31 cellular contexts compared by ENCODE assay signal in the genomic region with DNA sequence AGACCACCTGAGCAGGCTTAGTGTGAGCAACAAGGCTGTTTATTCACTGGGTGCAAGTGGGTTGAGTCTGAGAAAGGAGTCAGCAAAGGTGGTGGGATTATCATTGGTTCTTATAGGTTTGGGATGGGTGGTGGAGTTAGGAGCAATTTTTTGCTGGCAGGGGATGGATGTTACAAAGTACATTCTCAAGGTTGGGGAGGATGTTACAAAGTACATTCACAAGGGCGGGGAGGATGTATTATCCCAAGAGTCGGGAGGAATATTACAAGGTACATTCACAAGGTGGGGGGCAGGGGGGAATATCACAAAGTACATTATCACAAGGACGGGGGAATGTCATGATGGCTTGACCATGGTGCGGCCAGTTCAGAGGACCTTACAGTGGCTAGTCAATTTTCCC. TPM values are rescaled to one million over a fixed set of nuclear protein-coding genes. Genes with fewer than 3 reads are reported as not detected.
DNase-seq lines count a peak whose midpoint lies in the region; ATAC-seq, FAIRE-seq and TF ChIP-seq lines count a peak whose summit lies in the region.
"Had no signal": no experiment of that assay in that cellular context is flagged by ENCODE, and none has a peak within 500 bp of the region (broad histone marks: within the 10 kb centered on the region; RNA-seq: fewer than 3 reads in every experiment).

No MANE protein-coding gene starts in this region.

- H3K36me3 ChIP-seq in HCT116 (ENCODE audit: control insufficient read depth in 1 of 2, insufficient read depth in 2 of 2, low read length in 2 of 2) (no peaks in the 10 kb centered on the region), K562 (ENCODE audit: control insufficient read depth, insufficient read depth, low read length) (no peaks in the 10 kb centered on the region), spleen (no peaks in the 10 kb centered on the region)
- H3K36me3 ChIP-seq: BE2C; BLaER1; BLaER1 treated with 17β-estradiol and CSF1 and Interleukin-3, amounts not matched to agents 10 nM and 100 nM had no signal

- POLR2A ChIA-PET in HCT116 (lab: Charles Lee) (interaction anchor here (1.2 kb wide), 1 partner anchor 19 kb away, joined by 3 read pairs; no protein-coding TSS in a partner anchor), K562 (lab: Yijun Ruan, JAX) (no interaction called here)

- no peaks in the 10 kb centered on the region for H3K9me2 ChIP-seq in HCT116 (ENCODE audit: insufficient read depth)

- FAIRE-seq in K562 (lab: Jason Lieb, UNC): no peak
- FAIRE-seq: A204.1, A549, D721Med had no signal

- H3K27ac ChIP-seq in HCT116 (ENCODE audit: low read depth, low read length) (no peak overlapping the region), K562 (ENCODE audit: extremely low read depth, low read depth, low read length) (no peak overlapping the region), spleen (no peak overlapping the region)
- H3K27ac ChIP-seq: 22Rv1; A549; BLaER1; BLaER1 treated with 17β-estradiol and CSF1 and Interleukin-3, amounts not matched to agents 10 nM and 100 nM; C4-2B had no signal

- no peaks in the 10 kb centered on the region for H3K9me3 ChIP-seq in HCT116 (ENCODE audit: control insufficient read depth in 1 of 2, insufficient read depth in 1 of 2, low read depth in 1 of 2, low read length in 2 of 2)
- no peaks in the 10 kb centered on the region; the same call in 1 of the 2 replicates for H3K9me3 ChIP-seq in K562 (replicated peaks; ENCODE audit: control insufficient read depth, insufficient read depth, low read depth, low read length)
- H3K9me3 ChIP-seq in spleen: no peaks in the 10 kb centered on the region
- H3K9me3 ChIP-seq: A549, BLaER1, Caco-2 had no signal

- in situ Hi-C loops in K562 (cut with MboI): no loop called here

- H3K4me3 ChIP-seq in HCT116 (replicated peaks in 1 of 2; ENCODE audit: low read depth in 1 of 2, low read length in 2 of 2): no peak overlapping the region
- H3K4me3 ChIP-seq in K562: no peak overlapping the region
- no peak overlapping the region for H3K4me3 ChIP-seq in spleen
- H3K4me3 ChIP-seq: A549; BLaER1; BLaER1 treated with 17β-estradiol and CSF1 and Interleukin-3, amounts not matched to agents 10 nM and 100 nM had no signal

- H3K9ac ChIP-seq in HCT116 (ENCODE audit: low read length): no peak overlapping the region
- no peak overlapping the region for H3K9ac ChIP-seq in K562 (ENCODE audit: insufficient read depth in 1 of 2, low read depth in 2 of 2, low read length in 2 of 2)
- H3K9ac ChIP-seq: BLaER1; BLaER1 treated with 17β-estradiol and CSF1 and Interleukin-3, amounts not matched to agents 10 nM and 100 nM had no signal

- no peak overlapping the region for H3K4me2 ChIP-seq in HCT116 (ENCODE audit: low read length)
- H3K4me2 ChIP-seq in K562 (ENCODE audit: insufficient read depth, low read length): no peak overlapping the region
- H3K4me2 ChIP-seq: A549; BLaER1; BLaER1 treated with 17β-estradiol and CSF1 and Interleukin-3, amounts not matched to agents 10 nM and 100 nM had no signal

- H3K27me3 ChIP-seq in HCT116 (ENCODE audit: insufficient read depth, low read length): no peaks in the 10 kb centered on the region
- H3K27me3 ChIP-seq in K562 (ENCODE audit: control insufficient read depth in 2 of 2, insufficient read depth in 2 of 2, low read length in 2 of 2): peaks cover 0 to 7% of the 10 kb centered on the region in 2 experiments; a peak in 2 of 5 replicates
- H3K27me3 ChIP-seq in spleen (replicated peaks in 1 of 7): peaks cover 0 to 12% (median 0%) of the 10 kb centered on the region in 7 donors
- H3K27me3 ChIP-seq: BLaER1; BLaER1 treated with 17β-estradiol and CSF1 and Interleukin-3, amounts not matched to agents 10 nM and 100 nM had no signal

- intact Hi-C loops in HCT116 (cut with micrococcal nuclease) (no loop called here), K562 (cut with micrococcal nuclease) (no loop called here), spleen (cut with DNase I; ENCODE audit: low total_unique reads) (no loop called here)

- CTCF ChIA-PET in HCT116 (lab: Charles Lee) (no interaction called here), K562 (lab: Yijun Ruan, JAX; ENCODE audit: low intra/inter-chr PET ratio) (no interaction called here)

- no peak for TF ChIP-seq CTCF in HCT116 (IDR thresholded peaks at IDR 0.05 in 2 of 3, conservative IDR thresholded peaks at IDR 0.05 in 1 of 3; ENCODE audit: borderline replicate concordance in 1 of 3, insufficient read depth in 1 of 3, low read depth in 2 of 3, low read length in 2 of 3)
- no peak for TF ChIP-seq CTCF in K562 (IDR thresholded peaks at IDR 0.05 in 2 of 3, conservative IDR thresholded peaks at IDR 0.05 in 1 of 3; ENCODE audit: insufficient read depth in 2 of 3, low read depth in 1 of 3, low read length in 3 of 3)
- TF ChIP-seq CTCF in spleen (IDR thresholded peaks at IDR 0.05 in 8 of 11, conservative IDR thresholded peaks at IDR 0.05 in 3 of 11): no peak

- RAD21 ChIA-PET in HCT116 (lab: Charles Lee; ENCODE audit: low non-redundant PET in 1 of 2, low total read pairs in 2 of 2, uncharacterized antibody in 2 of 2, unreplicated experiment in 2 of 2): no interaction called here

- TF ChIP-seq POLR2A in HCT116 (IDR thresholded peaks at IDR 0.05; ENCODE audit: borderline replicate concordance, extremely low read depth, insufficient read depth, insufficient read length) (no peak), K562 (conservative IDR thresholded peaks at IDR 0.05) (no peak), spleen (IDR thresholded peaks at IDR 0.05) (no peak)

- H3K79me2 ChIP-seq in HCT116 (ENCODE audit: insufficient read depth, low read length) (no peaks in the 10 kb centered on the region), K562 (ENCODE audit: control insufficient read depth, insufficient read depth, low read length) (no peaks in the 10 kb centered on the region)

- DNase-seq in HCT116 (ENCODE audit: low read depth, low spot score) (no peak), K562 (ENCODE audit: extremely low read depth in 1 of 4, low spot score in 3 of 4) (no peak), spleen (no peak)
- DNase-seq: 8988T; ACHN; AML-193; BE2C; C1 segment of cervical spinal cord; Caco-2; Calu3; CD4-positive, alpha-beta memory T cell; CD4-positive, alpha-beta T cell; CD4-positive, CD25-positive, alpha-beta regulatory T cell; CD8-positive, alpha-beta memory T cell; CD8-positive, alpha-beta T cell; COR-L47; DMS 273 treated with DMSO at 0.1 percent for 48 hours; DMS153; DMS53; DMS79; DMS79 treated with DMSO at 0.1 percent for 48 hours; DND-41; EL had no signal

- no peaks in the 10 kb centered on the region for H3K9me1 ChIP-seq in K562 (ENCODE audit: control insufficient read depth, insufficient read depth, low read length)

- H4K20me1 ChIP-seq in HCT116 (ENCODE audit: insufficient read depth): no peaks in the 10 kb centered on the region
- no peaks in the 10 kb centered on the region for H4K20me1 ChIP-seq in K562 (replicated peaks; ENCODE audit: control insufficient read depth, insufficient read depth, low read length)
- H4K20me1 ChIP-seq: BLaER1; BLaER1 treated with 17β-estradiol and CSF1 and Interleukin-3, amounts not matched to agents 10 nM and 100 nM had no signal

- no peak for TF ChIP-seq EP300 in K562 (IDR thresholded peaks at IDR 0.05; ENCODE audit: low read length)

- ATAC-seq in HCT116 (no peak), K562 (no peak), HG03095 (IDR thresholded peaks at IDR 0.05; ENCODE audit: unreplicated experiment) (no peak)
- ATAC-seq: A549; CD8-positive, alpha-beta T cell had no signal

- H2AFZ ChIP-seq in HCT116 (ENCODE audit: low read depth, low read length, poor library complexity, severe bottlenecking): no peak overlapping the region
- H2AFZ ChIP-seq in K562 (ENCODE audit: low read depth, low read length): no peak overlapping the region

- 0% methylated on average over 4 of the region's 4 CpGs for WGBS in K562 (ENCODE audit: insufficient coverage, low coverage, missing lambda C conversion rate)
- WGBS in spleen, 5 donors: 85 to 98% (median 90%) methylated on average over 4 of the region's 4 CpGs

- H3K4me1 ChIP-seq in HCT116 (ENCODE audit: control insufficient read depth in 1 of 2, insufficient read depth in 2 of 2, low read length in 2 of 2) (peaks cover 0 to 10% of the 10 kb centered on the region in 2 experiments; a peak in 3 of 4 replicates), K562 (replicated peaks in 1 of 2; ENCODE audit: control insufficient read depth in 2 of 2, insufficient read depth in 2 of 2, low read length in 2 of 2) (peaks cover 0 to 6% of the 10 kb centered on the region in 2 experiments; a peak in 2 of 5 replicates), spleen (peaks cover 0 to 10% (median 1%) of the 10 kb centered on the region in 6 donors)
- H3K4me1 ChIP-seq: A549, BE2C, BLaER1, Caco-2 had no signal

- no TSS peak for BruUV-seq in HCT116 (replicated peaks; lab: Mats Ljungman, UMichigan)
- BruUV-seq in K562 (replicated peaks; lab: Mats Ljungman, UMichigan): no TSS peak

- no peak for TF ChIP-seq RAD21 in HCT116 (IDR thresholded peaks at IDR 0.05; ENCODE audit: low read depth)
- no peak for TF ChIP-seq RAD21 in K562 (CRISPR knock-in tag; conservative IDR thresholded peaks at IDR 0.05 in 1 of 2, IDR thresholded peaks at IDR 0.05 in 1 of 2)

TF ChIP-seq in HCT116, 20 proteins besides CTCF, POLR2A, EP300 and RAD21 (continues in another document):
- TF ChIP-seq CBX3 (IDR thresholded peaks at IDR 0.05; ENCODE audit: low read depth): peak; percentile 40; the same call in 1 of the 2 replicates

TF ChIP-seq in K562, 482 proteins besides CTCF, POLR2A, EP300 and RAD21 (continues in another document):
- TF ChIP-seq SETDB1 (IDR thresholded peaks at IDR 0.05; ENCODE audit: low read length): no peak

RNA-seq across cellular contexts. Expression of a gene that starts 32.9 kb away (rescaled TPM):
- total RNA-seq in HCT116 (2021; ENCODE audit: unreplicated experiment) (11.1 TPM), K562 (2014; rRNA removed) (1.8 and 2.1 TPM in 2 replicates), K562 (2014; rRNA removed; fragmentation: Illumina TruSeq; extraction: Trizol) (4.1 and 4.7 TPM in 2 replicates), K562 (2015; rRNA removed; fragmentation: Illumina TruSeq; extraction: Trizol) (4.0 and 4.1 TPM in 2 replicates), K562 (2021) (4.3 and 4.6 TPM in 2 replicates), spleen (10 to 100 TPM; 25.0 to 32.3 (median 28.5) TPM)
- 4.7 and 5.4 TPM in 2 replicates for polyA plus RNA-seq in HCT116 (2012)
- total RNA-seq in K562 (2011; cell fraction: chromatin; rRNA removed; ENCODE audit: low replicate concordance): 2.5 and 6.6 TPM in 2 replicates
- total RNA-seq in K562 (2011; cell fraction: nucleolus; rRNA removed): 1.8 and 2.1 TPM in 2 replicates
- 2.9 and 3.1 TPM in 2 replicates for total RNA-seq in K562 (2011; cell fraction: nucleoplasm; rRNA removed)
- polyA plus RNA-seq in K562 (2011; rRNA removed) (3.1 and 3.2 TPM in 2 replicates), K562 (2014; fragmentation: Illumina TruSeq; extraction: Trizol) (4.0 and 5.0 TPM in 2 replicates), K562 (2014; fragmentation: Nextera tagmentation; extraction: Ambion mirVana) (1 to 10 TPM; 2.4 to 2.9 TPM), K562 (2014; rRNA removed) (2.1 and 2.5 TPM in 2 replicates), spleen (10 to 100 TPM in 1 of 3 donors, 1 to 10 TPM in 2; 9.6 to 11.9 (median 9.9) TPM)
- 0.67 and 1.9 TPM in 2 replicates for polyA plus RNA-seq in K562 (2011; cell fraction: cytosol; rRNA removed)
- polyA plus RNA-seq in K562 (2011; cell fraction: nucleus; rRNA removed): 1.00 and 1.3 TPM in 2 replicates
- 2.5 and 3.5 TPM in 2 replicates for polyA plus RNA-seq in K562 (2012)
- polyA minus RNA-seq in K562 (2011; rRNA and poly(A)+ RNA removed): 9.7 and 12.1 TPM in 2 replicates
- polyA minus RNA-seq in K562 (2011; cell fraction: cytosol; rRNA and poly(A)+ RNA removed): 2.5 and 3.1 TPM in 2 replicates
- polyA minus RNA-seq in K562 (2011; cell fraction: nucleus; rRNA and poly(A)+ RNA removed): 0.94 and 1.3 TPM in 2 replicates
